ENCODE assay signal across 8 cellular contexts in genomic region chr6:160520043-160520904, GRCh38.
DNase-seq lines count a peak whose midpoint lies in the region; ATAC-seq and TF ChIP-seq lines count a peak whose summit lies in the region.

No MANE protein-coding gene starts in this region.

- H3K27me3 ChIP-seq in kidney epithelial cell (ENCODE audit: control insufficient read depth, insufficient read depth, low read length) = no peaks in the 10 kb centered on the region

- H3K4me3 ChIP-seq in kidney epithelial cell (ENCODE audit: low read depth, low read length) = peak overlapping the region; percentile 75

- peak; percentile 84 for ATAC-seq in HG02759 (IDR thresholded peaks at IDR 0.05; ENCODE audit: unreplicated experiment)

- DNase-seq in NCI-H2029 (lab: John Stamatoyannopoulos, UW) (peak; percentile 4), NCI-H2029 treated with DMSO at 0.1 percent for 48 hours (lab: John Stamatoyannopoulos, UW) (no peak), NCI-H146 treated with DMSO at 0.1 percent for 48 hours (lab: John Stamatoyannopoulos, UW; ENCODE audit: unreplicated experiment) (peak; percentile 35), cerebellar cortex (ENCODE audit: low spot score) (peak; percentile 6), kidney epithelial cell (ENCODE audit: low read depth) (no peak)
- peak; percentile 83 for DNase-seq in activated CD4-positive, CD25-positive, alpha-beta regulatory T cell treated with anti-CD3 and anti-CD28 coated beads, Interleukin-2, amount 50 U/mL, for 72 hours
- DNase-seq in stimulated activated CD4-positive, alpha-beta T cell treated with anti-CD3 and anti-CD28 coated beads, Interleukin-15, amount 100 ng/mL, for 48 hours (ENCODE audit: low read depth in 2 of 2) = peak; percentile 35 to 48

- H3K36me3 ChIP-seq in kidney epithelial cell (ENCODE audit: control insufficient read depth, insufficient read depth, low read length) = no peaks in the 10 kb centered on the region

- TF ChIP-seq CTCF in kidney epithelial cell (IDR thresholded peaks at IDR 0.05; ENCODE audit: insufficient read depth, low read length, poor library complexity, severe bottlenecking) = no peak

Comparison
In these comparisons a context has a peak if more than half of its experiments do, and no peak if none do; other contexts are left out.
1. DNase-seq: peak in NCI-H2029 (single experiment), NCI-H146 treated with DMSO at 0.1 percent for 48 hours (single experiment), activated CD4-positive, CD25-positive, alpha-beta regulatory T cell treated with anti-CD3 and anti-CD28 coated beads, Interleukin-2, amount 50 U/mL, for 72 hours (single experiment), cerebellar cortex (single experiment) and stimulated activated CD4-positive, alpha-beta T cell treated with anti-CD3 and anti-CD28 coated beads, Interleukin-15, amount 100 ng/mL, for 48 hours (2 of 2); none in NCI-H2029 treated with DMSO at 0.1 percent for 48 hours (single experiment) and kidney epithelial cell (single experiment).